In genomic region chr1:205571747-205572146, GRCh38 we compare ENCODE assay signal across 19 cellular contexts.
DNase-seq lines count a peak whose midpoint lies in the region; ATAC-seq and TF ChIP-seq lines count a peak whose summit lies in the region.
"Had no signal": no experiment of that assay in that cellular context is flagged by ENCODE, and none has a peak within 500 bp of the region (broad histone marks: within the 10 kb centered on the region; RNA-seq: fewer than 3 reads in every experiment).

No MANE protein-coding gene starts in this region.

- H3K36me3 ChIP-seq in colonic mucosa (no peaks in the 10 kb centered on the region), neural progenitor cell (no peaks in the 10 kb centered on the region)
- H3K36me3 ChIP-seq: SJCRH30 had no signal

- H3K27me3 Mint-ChIP-seq in neural progenitor cell (ENCODE audit: insufficient read depth, low read depth) (peaks cover 40% of the 10 kb centered on the region), type B pancreatic cell (peaks cover 66% of the 10 kb centered on the region)

- intact Hi-C loops in colonic mucosa (cut with DNase I), result no loop called here
- intact Hi-C loops in left colon (cut with DNase I, micrococcal nuclease), result no loop called here

- H3F3A ChIP-seq in neural progenitor cell (ENCODE audit: low read depth), result peaks cover 13% of the 10 kb centered on the region

- H3K9me3 ChIP-seq in colonic mucosa, result no peaks in the 10 kb centered on the region
- no peaks in the 10 kb centered on the region for H3K9me3 ChIP-seq in neural progenitor cell (ENCODE audit: low read depth)
- H3K9me3 ChIP-seq: Caco-2, SJCRH30 had no signal

- no peaks in the 10 kb centered on the region for H3K4me1 ChIP-seq in colonic mucosa
- peaks cover 15% of the 10 kb centered on the region for H3K4me1 ChIP-seq in neural progenitor cell
- no peaks in the 10 kb centered on the region for H3K4me1 ChIP-seq in foreskin keratinocyte
- H3K4me1 ChIP-seq: Caco-2, SJCRH30 had no signal

- TF ChIP-seq CTCF in colonic mucosa (IDR thresholded peaks at IDR 0.05) (no peak), neural progenitor cell (IDR thresholded peaks at IDR 0.05) (no peak), type B pancreatic cell (conservative IDR thresholded peaks at IDR 0.05) (no peak), foreskin keratinocyte (conservative IDR thresholded peaks at IDR 0.05) (no peak)

- no peak for ATAC-seq in foreskin keratinocyte
- ATAC-seq in HG03159 (IDR thresholded peaks at IDR 0.05; ENCODE audit: unreplicated experiment), result no peak
- no peak for ATAC-seq in left colon

- DNase-seq in NCI-H82 (lab: John Stamatoyannopoulos, UW) (peak; percentile 99), colonic mucosa (peak; percentile 15), neural progenitor cell (ENCODE audit: low spot score) (no peak), type B pancreatic cell (ENCODE audit: extremely low spot score, unreplicated experiment) (peak; percentile 36), foreskin keratinocyte (no peak), left colon (no peak)
- DNase-seq: Caco-2, DMS79 treated with DMSO at 0.1 percent for 48 hours, HCEC 1CT, NCI-H1105, NCI-H1694 treated with DMSO at 0.1 percent for 48 hours, NCI-H2107, NCI-H2227 treated with DMSO at 0.1 percent for 48 hours, NCI-H526, SJCRH30 had no signal

- H3K27ac Mint-ChIP-seq in neural progenitor cell (no peak overlapping the region), type B pancreatic cell (no peak overlapping the region)
- H3K27ac Mint-ChIP-seq: IgD-negative memory B cell had no signal

- H3K9me3 Mint-ChIP-seq in neural progenitor cell, result no peaks in the 10 kb centered on the region
- H3K9me3 Mint-ChIP-seq in type B pancreatic cell, result no peaks in the 10 kb centered on the region
- H3K9me3 Mint-ChIP-seq: IgD-negative memory B cell had no signal

- H3K9ac ChIP-seq in colonic mucosa (ENCODE audit: low read depth in 2 of 2, low read length in 2 of 2) (no peak overlapping the region), neural progenitor cell (no peak overlapping the region)

- H3K27ac ChIP-seq in colonic mucosa (no peak overlapping the region), neural progenitor cell (no peak overlapping the region), foreskin keratinocyte (no peak overlapping the region)
- H3K27ac ChIP-seq: HL-60, RWPE1, SJCRH30 had no signal

- H3K4me1 Mint-ChIP-seq in neural progenitor cell (peaks cover 6% of the 10 kb centered on the region), type B pancreatic cell (ENCODE audit: unreplicated experiment) (no peaks in the 10 kb centered on the region)

- H3K4me2 ChIP-seq in neural progenitor cell, result peak overlapping the region; percentile 25

- H3K4me3 Mint-ChIP-seq in neural progenitor cell, result no peak overlapping the region
- H3K4me3 Mint-ChIP-seq in type B pancreatic cell, result no peak overlapping the region

- H3K79me2 ChIP-seq in neural progenitor cell (ENCODE audit: low read depth), result no peaks in the 10 kb centered on the region

- H3K27me3 ChIP-seq in colonic mucosa (no peaks in the 10 kb centered on the region), neural progenitor cell (peaks cover 82% of the 10 kb centered on the region), foreskin keratinocyte (peaks cover 96% of the 10 kb centered on the region)

- no peak overlapping the region for H3K4me3 ChIP-seq in colonic mucosa
- no peak overlapping the region for H3K4me3 ChIP-seq in neural progenitor cell
- H3K4me3 ChIP-seq: SJCRH30 had no signal

- H3K36me3 Mint-ChIP-seq in neural progenitor cell (no peaks in the 10 kb centered on the region), type B pancreatic cell (no peaks in the 10 kb centered on the region)
- H3K36me3 Mint-ChIP-seq: IgD-negative memory B cell had no signal

- peaks cover 5% of the 10 kb centered on the region for H4K20me1 ChIP-seq in neural progenitor cell (ENCODE audit: low read depth)

- H2AFZ ChIP-seq in neural progenitor cell (replicated peaks), result no peak overlapping the region

Comparison
In these comparisons a context has a peak if more than half of its experiments do, and no peak if none do; other contexts are left out.
1. DNase-seq: peak in NCI-H82 (single experiment), colonic mucosa (single experiment) and type B pancreatic cell (single experiment); none in neural progenitor cell (single experiment), foreskin keratinocyte (0 of 2) and left colon (0 of 2).